8 cellular contexts compared by ENCODE assay signal in genomic region chr7:22992874-22993840, GRCh38. TPM values are rescaled to one million over a fixed set of nuclear protein-coding genes. Genes with fewer than 3 reads are reported as not detected.
DNase-seq lines count a peak whose midpoint lies in the region; ATAC-seq, FAIRE-seq and TF ChIP-seq lines count a peak whose summit lies in the region.
"Had no signal": no experiment of that assay in that cellular context is flagged by ENCODE, and none has a peak within 500 bp of the region (broad histone marks: within the 10 kb centered on the region; RNA-seq: fewer than 3 reads in every experiment).

No MANE protein-coding gene starts in this region.

- H3K4me3 ChIP-seq in KMS-11 (IDR thresholded peaks at IDR 0.05; ENCODE audit: insufficient read depth, low read depth, low read length) (no peak overlapping the region), HepG2 (replicated peaks in 1 of 3; ENCODE audit: insufficient read depth in 1 of 3, low read depth in 2 of 3, low read length in 3 of 3) (no peak overlapping the region)

- ATAC-seq in GM19372 (IDR thresholded peaks at IDR 0.05; ENCODE audit: low read depth, unreplicated experiment) (peak; percentile 85), HG02678 (IDR thresholded peaks at IDR 0.05; ENCODE audit: unreplicated experiment) (peak; percentile 83), HepG2 (no peak)

- no peak for FAIRE-seq in HepG2 (lab: Jason Lieb, UNC)

- H2AFZ ChIP-seq in KMS-11 (ENCODE audit: low read depth) (no peak overlapping the region), HepG2 (ENCODE audit: low read length) (no peak overlapping the region)

- in situ Hi-C loops in HepG2 (cut with HindIII; ENCODE audit: extremely low pct_ligation_motif_present, low pct_unique_long_range_greater_than_20kb), result no loop called here

- H3K9ac ChIP-seq in KMS-11 (peak overlapping the region; percentile 1; the same call in 1 of the 2 replicates), HepG2 (ENCODE audit: insufficient read depth, low read depth, low read length) (no peak overlapping the region)

- no peak for TF ChIP-seq RAD21 in HepG2 (CRISPR knock-in tag; IDR thresholded peaks at IDR 0.05)

- TF ChIP-seq CTCF in KMS-11 (conservative IDR thresholded peaks at IDR 0.05; ENCODE audit: low read depth, low read length) (no peak), HepG2 (CRISPR knock-in tag; IDR thresholded peaks at IDR 0.05) (no peak)

- H3K4me1 ChIP-seq in KMS-11 (ENCODE audit: low read depth, poor library complexity, severe bottlenecking), result peaks cover 87% of the 10 kb centered on the region
- H3K4me1 ChIP-seq in HepG2 (ENCODE audit: insufficient read depth, low read length), result no peaks in the 10 kb centered on the region

- intact Hi-C loops in HepG2 (cut with micrococcal nuclease; ENCODE audit: unreplicated experiment), result no loop called here

- H3K27ac ChIP-seq in KMS-11 (peak overlapping the region; percentile 80), HepG2 (ENCODE audit: extremely low read length, insufficient read depth, low read length) (no peak overlapping the region)

- WGBS in HepG2 (ENCODE audit: low lambda C conversion rate), result 94% methylated on average over 3 of the region's 3 CpGs

- H4K20me1 ChIP-seq in KMS-11 (ENCODE audit: insufficient read depth), result no peaks in the 10 kb centered on the region
- H4K20me1 ChIP-seq in HepG2 (ENCODE audit: insufficient read depth, low read length), result no peaks in the 10 kb centered on the region

- DNase-seq in stimulated activated CD4-positive, alpha-beta T cell treated with anti-CD3 and anti-CD28 coated beads, Interleukin-2, amount 100 ng/mL, for 48 hours, result peak; percentile 30 to 41
- DNase-seq in HepG2 (ENCODE audit: low spot score) (no peak), NOMO-1 treated with DMSO at 0.1 percent for 48 hours (lab: John Stamatoyannopoulos, UW; ENCODE audit: unreplicated experiment) (no peak), NCI-H187 (lab: John Stamatoyannopoulos, UW) (no peak)
- DNase-seq: SW 1271 had no signal

- no peaks in the 10 kb centered on the region for H3K27me3 ChIP-seq in KMS-11 (ENCODE audit: insufficient read depth, low read depth)
- no peaks in the 10 kb centered on the region for H3K27me3 ChIP-seq in HepG2 (ENCODE audit: control insufficient read depth in 1 of 2, insufficient read depth in 2 of 2, low read length in 2 of 2)

- POLR2A ChIA-PET in HepG2 (lab: Yijun Ruan, JAX), result no interaction called here

- H3K79me2 ChIP-seq in KMS-11 (ENCODE audit: insufficient read depth, low read depth) (peaks cover 94% of the 10 kb centered on the region), HepG2 (ENCODE audit: insufficient read depth, low read length) (peaks cover 5% of the 10 kb centered on the region)

- H3K4me2 ChIP-seq in KMS-11 (peak overlapping the region; percentile 84), HepG2 (ENCODE audit: low read depth, low read length) (no peak overlapping the region)

- CTCF ChIA-PET in HepG2 (lab: Yijun Ruan, JAX; ENCODE audit: low intra/inter-chr PET ratio, low total read pairs), result no interaction called here

- peaks cover 3% of the 10 kb centered on the region; the same call in 1 of the 2 replicates for H3K36me3 ChIP-seq in KMS-11 (ENCODE audit: insufficient read depth)
- H3K36me3 ChIP-seq in HepG2 (replicated peaks in 1 of 2; ENCODE audit: control insufficient read depth in 1 of 2, insufficient read depth in 2 of 2, low read length in 2 of 2), result no peaks in the 10 kb centered on the region; a peak in 1 of 5 replicates

- no peak for TF ChIP-seq POLR2A in HepG2 (IDR thresholded peaks at IDR 0.05; ENCODE audit: insufficient read depth in 1 of 2, low read depth in 2 of 2, low read length in 2 of 2)

- no peaks in the 10 kb centered on the region for H3K9me3 ChIP-seq in HepG2 (ENCODE audit: low read length)

- TF ChIP-seq EP300 in HepG2 (IDR thresholded peaks at IDR 0.05; ENCODE audit: low read depth in 2 of 2, low read length in 2 of 2) (no peak), HepG2 (CRISPR knock-in tag; IDR thresholded peaks at IDR 0.05; ENCODE audit: borderline replicate concordance) (no peak)

- BruUV-seq in HepG2 (replicated peaks; lab: Mats Ljungman, UMichigan), result no TSS peak

TF ChIP-seq in HepG2, 621 proteins besides CTCF, POLR2A, EP300 and RAD21 (continues in another document):
- TF ChIP-seq ATF7 (IDR thresholded peaks at IDR 0.05) (no peak), ATF7 (CRISPR knock-in tag; IDR thresholded peaks at IDR 0.05) (no peak), PITX1 (CRISPR knock-in tag; IDR thresholded peaks at IDR 0.05) (no peak), ZNF263 (CRISPR knock-in tag; IDR thresholded peaks at IDR 0.05) (no peak), ZSCAN30 (CRISPR knock-in tag; IDR thresholded peaks at IDR 0.05) (no peak), SIN3B (IDR thresholded peaks at IDR 0.05; ENCODE audit: low read length) (no peak), ZSCAN9 (CRISPR knock-in tag; IDR thresholded peaks at IDR 0.05; ENCODE audit: borderline replicate concordance) (no peak), CCDC6 (CRISPR knock-in tag; IDR thresholded peaks at IDR 0.05) (no peak)
- TF ChIP-seq, protein P1, sequence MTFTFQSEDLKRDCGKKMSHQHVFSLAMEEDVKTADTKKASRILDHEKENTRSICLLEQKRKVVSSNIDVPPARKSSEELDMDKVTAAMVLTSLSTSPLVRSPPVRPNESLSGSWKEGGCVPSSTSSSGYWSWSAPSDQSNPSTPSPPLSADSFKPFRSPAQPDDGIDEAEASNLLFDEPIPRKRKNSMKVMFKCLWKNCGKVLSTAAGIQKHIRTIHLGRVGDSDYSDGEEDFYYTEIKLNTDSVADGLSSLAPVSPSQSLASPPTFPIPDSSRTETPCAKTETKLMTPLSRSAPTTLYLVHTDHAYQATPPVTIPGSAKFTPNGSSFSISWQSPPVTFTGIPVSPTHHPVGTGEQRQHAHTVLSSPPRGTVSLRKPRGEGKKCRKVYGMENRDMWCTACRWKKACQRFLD (CRISPR knock-in tag; IDR thresholded peaks at IDR 0.05; ENCODE audit: borderline replicate concordance), result no peak
- TF ChIP-seq, protein P2, sequence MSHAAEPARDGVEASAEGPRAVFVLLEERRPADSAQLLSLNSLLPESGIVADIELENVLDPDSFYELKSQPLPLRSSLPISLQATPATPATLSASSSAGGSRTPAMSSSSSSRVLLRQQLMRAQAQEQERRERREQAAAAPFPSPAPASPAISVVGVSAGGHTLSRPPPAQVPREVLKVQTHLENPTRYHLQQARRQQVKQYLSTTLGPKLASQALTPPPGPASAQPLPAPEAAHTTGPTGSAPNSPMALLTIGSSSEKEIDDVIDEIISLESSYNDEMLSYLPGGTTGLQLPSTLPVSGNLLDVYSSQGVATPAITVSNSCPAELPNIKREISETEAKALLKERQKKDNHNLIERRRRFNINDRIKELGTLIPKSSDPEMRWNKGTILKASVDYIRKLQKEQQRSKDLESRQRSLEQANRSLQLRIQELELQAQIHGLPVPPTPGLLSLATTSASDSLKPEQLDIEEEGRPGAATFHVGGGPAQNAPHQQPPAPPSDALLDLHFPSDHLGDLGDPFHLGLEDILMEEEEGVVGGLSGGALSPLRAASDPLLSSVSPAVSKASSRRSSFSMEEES (CRISPR knock-in tag; IDR thresholded peaks at IDR 0.05), result no peak

RNA-seq across cellular contexts. Expression of gene HYCC1, which starts 20.8 kb away (rescaled TPM):
- 41.8 and 52.2 TPM in 2 replicates for total RNA-seq in HepG2 (2016; rRNA removed; fragmentation: Illumina TruSeq; extraction: Trizol)
- total RNA-seq in HepG2 (2016; cell fraction: cytosol; rRNA removed; fragmentation: Illumina TruSeq; extraction: Trizol; ENCODE audit: low read depth), result 40.3 and 45.3 TPM in 2 replicates
- 39.8 and 53.8 TPM in 2 replicates for total RNA-seq in HepG2 (2016; cell fraction: insoluble cytoplasmic fraction; rRNA removed; fragmentation: Illumina TruSeq; extraction: Trizol)
- total RNA-seq in HepG2 (2016; cell fraction: membrane; rRNA removed; fragmentation: Illumina TruSeq; extraction: Trizol), result 39.2 and 39.9 TPM in 2 replicates
- 41.2 and 47.3 TPM in 2 replicates for total RNA-seq in HepG2 (2016; cell fraction: nucleus; rRNA removed; fragmentation: Illumina TruSeq; extraction: Trizol)
- 8.1 and 9.5 TPM in 2 replicates for polyA plus RNA-seq in HepG2 (2011; rRNA removed)
- polyA plus RNA-seq in HepG2 (2011; cell fraction: cytosol; rRNA removed), result 5.1 and 6.1 TPM in 2 replicates
- polyA plus RNA-seq in HepG2 (2011; cell fraction: nucleus; rRNA removed), result 7.2 and 9.4 TPM in 2 replicates
- 12.7 and 14.8 TPM in 2 replicates for polyA plus RNA-seq in HepG2 (2012)
- polyA plus RNA-seq in HepG2 (2016; cell fraction: cytosol; fragmentation: Illumina TruSeq; extraction: Trizol; ENCODE audit: low read depth), result 12.7 and 12.9 TPM in 2 replicates
- polyA plus RNA-seq in HepG2 (2016; cell fraction: insoluble cytoplasmic fraction; fragmentation: Illumina TruSeq; extraction: Trizol; ENCODE audit: low read depth), result 29.5 and 32.8 TPM in 2 replicates
- 12.9 and 13.2 TPM in 2 replicates for polyA plus RNA-seq in HepG2 (2016; cell fraction: membrane; fragmentation: Illumina TruSeq; extraction: Trizol; ENCODE audit: low read depth)
- polyA plus RNA-seq in HepG2 (2016; cell fraction: nucleus; fragmentation: Illumina TruSeq; extraction: Trizol; ENCODE audit: insufficient read depth, low read depth), result 26.0 and 28.4 TPM in 2 replicates
- 11.7 and 13.1 TPM in 2 replicates for polyA minus RNA-seq in HepG2 (2011; rRNA and poly(A)+ RNA removed; ENCODE audit: low replicate concordance)
- 8.4 and 12.5 TPM in 2 replicates for polyA minus RNA-seq in HepG2 (2011; cell fraction: cytosol; rRNA and poly(A)+ RNA removed)
- 55.6 and 58.1 TPM in 2 replicates for polyA minus RNA-seq in HepG2 (2011; cell fraction: nucleus; rRNA and poly(A)+ RNA removed)

Comparison
In these comparisons a context has a peak if more than half of its experiments do, and no peak if none do; other contexts are left out.
1. DNase-seq: peak in stimulated activated CD4-positive, alpha-beta T cell treated with anti-CD3 and anti-CD28 coated beads, Interleukin-2, amount 100 ng/mL, for 48 hours (2 of 2); none in HepG2 (single experiment), NOMO-1 treated with DMSO at 0.1 percent for 48 hours (single experiment) and NCI-H187 (0 of 2).